Comparison of ENCODE assay signal across 8 cellular contexts in the genomic region with DNA sequence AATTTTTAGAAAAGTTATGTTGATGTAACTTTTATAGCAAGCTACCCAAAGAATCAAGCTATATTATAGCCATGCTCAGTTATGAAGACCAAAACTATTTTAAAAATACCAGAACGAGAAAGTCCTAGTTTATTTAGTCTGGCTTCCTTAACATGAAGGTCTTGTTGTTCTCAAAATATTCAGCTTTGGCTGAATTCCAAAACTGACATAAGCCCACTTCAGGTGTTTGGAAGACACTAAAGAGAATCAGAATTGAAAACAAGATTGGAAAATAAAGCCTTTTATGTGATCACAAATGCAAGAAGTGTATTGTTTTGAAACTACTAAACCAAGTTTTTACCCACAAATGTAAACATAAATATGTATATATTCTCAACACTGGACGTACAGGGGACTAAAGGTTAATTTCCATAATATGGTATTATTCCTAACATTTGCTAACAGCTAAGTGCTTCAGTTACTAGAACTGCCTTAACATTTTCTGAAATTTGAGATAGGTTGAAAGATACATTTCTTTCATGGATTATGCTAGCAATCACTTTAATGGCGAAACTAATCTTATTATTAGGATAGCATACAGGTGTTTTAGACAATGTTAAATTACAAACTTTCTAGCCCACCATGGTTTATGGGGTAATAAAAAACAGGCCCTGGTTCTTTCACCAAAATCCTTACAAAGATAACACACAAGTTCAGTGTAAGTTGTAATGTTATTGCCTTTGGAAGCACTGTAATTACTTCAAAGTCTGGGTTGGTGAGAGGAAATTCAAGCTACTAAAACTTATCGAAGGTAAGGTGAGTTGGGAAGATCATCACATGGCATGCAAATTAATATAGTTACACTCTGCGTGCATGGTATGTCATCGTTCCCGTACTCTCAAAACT. TPM values are rescaled to one million over a fixed set of nuclear protein-coding genes. Genes with fewer than 3 reads are reported as not detected.
A peak's percentile ranks its signal among the peaks of the same experiment; 100 is the strongest.
DNase-seq lines count a peak whose midpoint lies in the region; ATAC-seq and TF ChIP-seq lines count a peak whose summit lies in the region.

No MANE protein-coding gene starts in this region.

- H3K27me3 ChIP-seq in left lung (no peaks in the 10 kb centered on the region), tibial artery (no peaks in the 10 kb centered on the region)

- peak overlapping the region; percentile 93 for H3K4me3 Mint-ChIP-seq in activated T-cell treated with anti-CD3 and anti-CD28 coated beads, Interleukin-2, amount 50 U/mL, for 24 hours
- peak overlapping the region; percentile 83 for H3K4me3 Mint-ChIP-seq in activated naive CD8-positive, alpha-beta T cell treated with anti-CD3 and anti-CD28 coated beads, Interleukin-2, amount 50 U/mL, for 24 hours

- TF ChIP-seq CTCF in left lung (IDR thresholded peaks at IDR 0.05) (no peak), tibial artery (IDR thresholded peaks at IDR 0.05) (no peak)

- H3K27ac ChIP-seq in left lung, result peak overlapping the region; percentile 96 to 99
- H3K27ac ChIP-seq in tibial artery, result peak overlapping the region; percentile 96 to 98

- DNase-seq in activated T-cell treated with anti-CD3 and anti-CD28 coated beads, Interleukin-2, amount 50 U/mL, for 24 hours, result no peak
- DNase-seq in activated T-cell treated with anti-CD3 and anti-CD28 coated beads for 4 hours, result no peak
- DNase-seq in activated naive CD8-positive, alpha-beta T cell treated with anti-CD3 and anti-CD28 coated beads, Interleukin-2, amount 50 U/mL, for 24 hours, result no peak
- no peak for DNase-seq in left lung
- no peak for DNase-seq in tibial artery
- no peak for DNase-seq in T1000 (lab: John Stamatoyannopoulos, UW)
- DNase-seq in occipital lobe (lab: John Stamatoyannopoulos, UW), result no peak

- H3K4me1 Mint-ChIP-seq in activated T-cell treated with anti-CD3 and anti-CD28 coated beads, Interleukin-2, amount 50 U/mL, for 24 hours (ENCODE audit: low read depth), result peaks cover 56% of the 10 kb centered on the region
- H3K4me1 Mint-ChIP-seq in activated naive CD8-positive, alpha-beta T cell treated with anti-CD3 and anti-CD28 coated beads, Interleukin-2, amount 50 U/mL, for 24 hours, result peaks cover 60% of the 10 kb centered on the region

- H3K4me3 ChIP-seq in left lung (peak overlapping the region; percentile 86 to 91), tibial artery (peak overlapping the region; percentile 81 to 87)

- no peaks in the 10 kb centered on the region for H3K9me3 Mint-ChIP-seq in activated T-cell treated with anti-CD3 and anti-CD28 coated beads, Interleukin-2, amount 50 U/mL, for 24 hours
- no peaks in the 10 kb centered on the region for H3K9me3 Mint-ChIP-seq in activated naive CD8-positive, alpha-beta T cell treated with anti-CD3 and anti-CD28 coated beads, Interleukin-2, amount 50 U/mL, for 24 hours

- peaks cover 6 to 64% of the 10 kb centered on the region in 2 donors for H3K4me1 ChIP-seq in left lung
- peaks cover 0 to 53% (median 27%) of the 10 kb centered on the region in 4 donors for H3K4me1 ChIP-seq in tibial artery

- intact Hi-C loops in left lung (cut with DNase I), result loop anchor here in 1 of 2 donors (10.0 kb wide), 1 partner anchor 186 kb away; no protein-coding TSS in a partner anchor
- intact Hi-C loops in tibial artery (cut with DNase I; ENCODE audit: low total_unique reads), result no loop called here

- H3K9me3 ChIP-seq in left lung (no peaks in the 10 kb centered on the region), tibial artery (no peaks in the 10 kb centered on the region)

- peaks cover 9% of the 10 kb centered on the region for H3K36me3 Mint-ChIP-seq in activated T-cell treated with anti-CD3 and anti-CD28 coated beads, Interleukin-2, amount 50 U/mL, for 24 hours (ENCODE audit: low read depth)
- peaks cover 3% of the 10 kb centered on the region for H3K36me3 Mint-ChIP-seq in activated naive CD8-positive, alpha-beta T cell treated with anti-CD3 and anti-CD28 coated beads, Interleukin-2, amount 50 U/mL, for 24 hours (ENCODE audit: low read depth)

- H3K36me3 ChIP-seq in left lung (no peaks in the 10 kb centered on the region), tibial artery (no peaks in the 10 kb centered on the region)

- H3K27me3 Mint-ChIP-seq in activated T-cell treated with anti-CD3 and anti-CD28 coated beads, Interleukin-2, amount 50 U/mL, for 24 hours, result no peaks in the 10 kb centered on the region
- H3K27me3 Mint-ChIP-seq in activated naive CD8-positive, alpha-beta T cell treated with anti-CD3 and anti-CD28 coated beads, Interleukin-2, amount 50 U/mL, for 24 hours, result no peaks in the 10 kb centered on the region

- ATAC-seq in activated naive CD8-positive, alpha-beta T cell treated with anti-CD3 and anti-CD28 coated beads, Interleukin-2, amount 50 U/mL, for 24 hours, result no peak
- no peak for ATAC-seq in left lung
- no peak for ATAC-seq in HG03039 (IDR thresholded peaks at IDR 0.05; ENCODE audit: unreplicated experiment)

- peak overlapping the region; percentile 90 for H3K27ac Mint-ChIP-seq in activated T-cell treated with anti-CD3 and anti-CD28 coated beads, Interleukin-2, amount 50 U/mL, for 24 hours
- H3K27ac Mint-ChIP-seq in activated naive CD8-positive, alpha-beta T cell treated with anti-CD3 and anti-CD28 coated beads, Interleukin-2, amount 50 U/mL, for 24 hours, result peak overlapping the region; percentile 67

RNA-seq across cellular contexts. Expression of a gene that starts 1.6 kb away (rescaled TPM):
- 10 to 100 TPM; 20.9 to 27.7 TPM for total RNA-seq in left lung
- 9.8 TPM for total RNA-seq in occipital lobe

RNA-seq across cellular contexts. Expression of a gene that starts 31.7 kb away (rescaled TPM):
- total RNA-seq in left lung (1 to 10 TPM; 6.8 to 8.2 TPM), occipital lobe (8.3 TPM)
